In the genomic region with DNA sequence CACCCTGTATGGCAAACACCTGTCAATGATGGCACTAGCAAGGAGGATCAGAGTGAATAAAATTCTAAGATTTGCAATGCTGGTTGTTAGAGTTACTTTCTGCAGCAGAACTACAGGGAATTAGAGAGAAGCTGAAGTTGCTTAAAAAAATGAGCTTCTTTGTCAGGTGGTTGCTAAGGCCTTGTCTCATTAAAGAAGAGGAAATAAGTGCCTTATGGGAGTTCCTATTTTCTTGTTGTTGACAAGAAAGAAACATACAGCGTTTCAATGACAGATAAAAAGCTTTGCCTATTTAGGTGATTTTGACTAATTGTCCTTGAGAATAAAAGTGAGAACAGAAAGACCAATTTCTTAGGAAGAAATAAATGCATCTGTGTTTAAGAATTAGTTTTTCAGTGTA, we compare ENCODE assay signal across 24 cellular contexts.
DNase-seq lines count a peak whose midpoint lies in the region; ATAC-seq, FAIRE-seq and TF ChIP-seq lines count a peak whose summit lies in the region.
"Had no signal": no experiment of that assay in that cellular context is flagged by ENCODE, and none has a peak within 500 bp of the region (broad histone marks: within the 10 kb centered on the region; RNA-seq: fewer than 3 reads in every experiment).

No MANE protein-coding gene starts in this region.

- peak; percentile 25 for ATAC-seq in Right ventricle myocardium superior (ENCODE audit: poor library complexity)
- no peak for ATAC-seq in Right ventricle myocardium inferior
- ATAC-seq: activated T-cell treated with anti-CD3 and anti-CD28 coated beads, Interleukin-2, amount 50 U/mL, for 72 hours; mucosa of descending colon had no signal

- no peak for TF ChIP-seq RAD21 in H1 (IDR thresholded peaks at IDR 0.05 in 1 of 2, conservative IDR thresholded peaks at IDR 0.05 in 1 of 2; ENCODE audit: low read depth in 2 of 2, low read length in 2 of 2)

- H3K4ac ChIP-seq in H1 (replicated peaks; ENCODE audit: insufficient read length, low read depth, low read length), result no peak overlapping the region

- POLR2A ChIA-PET in H1 (lab: Charles Lee; ENCODE audit: partially characterized antibody), result no interaction called here

- no peaks in the 10 kb centered on the region for H3K36me3 ChIP-seq in H1 (ENCODE audit: control insufficient read depth in 2 of 4, insufficient read depth in 4 of 4, low read length in 3 of 4)
- no peaks in the 10 kb centered on the region for H3K36me3 ChIP-seq in small intestine (ENCODE audit: control insufficient read depth in 2 of 2, insufficient read depth in 2 of 2, low read length in 2 of 2)
- H3K36me3 ChIP-seq in mammary epithelial cell (ENCODE audit: insufficient read depth, low read length), result no peaks in the 10 kb centered on the region
- H3K36me3 ChIP-seq: brain microvascular endothelial cell, right atrium auricular region, tibial nerve had no signal

- H3K4me3 ChIP-seq in NB4 (ENCODE audit: low read depth, low read length), result no peak overlapping the region
- no peak overlapping the region for H3K4me3 ChIP-seq in H1 (ENCODE audit: extremely low read depth in 1 of 4, insufficient read depth in 2 of 4, low read depth in 3 of 4, low read length in 4 of 4)
- H3K4me3 ChIP-seq in small intestine (ENCODE audit: low read depth in 1 of 2, low read length in 2 of 2), result no peak overlapping the region
- no peak overlapping the region for H3K4me3 ChIP-seq in mammary epithelial cell (replicated peaks in 1 of 3; ENCODE audit: insufficient read depth in 1 of 3, low read depth in 2 of 3, low read length in 3 of 3)
- H3K4me3 ChIP-seq: mucosa of descending colon, right atrium auricular region, tibial nerve had no signal

- no peak overlapping the region for H2BK5ac ChIP-seq in H1 (ENCODE audit: low read depth, low read length)

- H3K4me1 ChIP-seq in H1 (replicated peaks in 1 of 4; ENCODE audit: control insufficient read depth in 3 of 4, insufficient read depth in 4 of 4, low read length in 3 of 4) (peaks cover 0 to 10% (median 0%) of the 10 kb centered on the region in 4 experiments; a peak in 1 of 7 replicates), small intestine (ENCODE audit: control insufficient read depth in 2 of 2, insufficient read depth in 1 of 2, low read depth in 1 of 2, low read length in 1 of 2) (no peaks in the 10 kb centered on the region), mammary epithelial cell (ENCODE audit: insufficient read depth, low read length) (no peaks in the 10 kb centered on the region)
- H3K4me1 ChIP-seq: Caco-2, parathyroid adenoma, right atrium auricular region had no signal

- no peak overlapping the region for H3K18ac ChIP-seq in H1 (ENCODE audit: extremely low read depth, low read length)

- dilution Hi-C loops in mammary epithelial cell (cut with HindIII; ENCODE audit: low sequenced_read_pairs), result loop anchor here (10.0 kb wide), 1 partner anchor 224 kb away; no protein-coding TSS in a partner anchor

- H3K9me3 ChIP-seq in H1 (ENCODE audit: insufficient read depth in 2 of 2, low read depth in 1 of 2, low read length in 1 of 2) (no peaks in the 10 kb centered on the region), small intestine (ENCODE audit: control insufficient read depth, low read depth) (no peaks in the 10 kb centered on the region), mammary epithelial cell (replicated peaks; ENCODE audit: insufficient read depth, low read length) (no peaks in the 10 kb centered on the region)
- H3K9me3 ChIP-seq: Caco-2, mucosa of descending colon, right atrium auricular region, tibial nerve had no signal

- TF ChIP-seq CTCF in NB4 (IDR thresholded peaks at IDR 0.05; ENCODE audit: low read depth, low read length) (no peak), H1 (IDR thresholded peaks at IDR 0.05; ENCODE audit: control extremely low read depth in 1 of 3, insufficient read depth in 1 of 3, low read depth in 1 of 3, low read length in 3 of 3) (no peak), D721Med (IDR thresholded peaks at IDR 0.05; ENCODE audit: insufficient read depth, missing control alignments) (no peak), mammary epithelial cell (conservative IDR thresholded peaks at IDR 0.05 in 1 of 2, IDR thresholded peaks at IDR 0.05 in 1 of 2; ENCODE audit: extremely low read depth in 1 of 2, insufficient read depth in 1 of 2, low read depth in 1 of 2, low read length in 2 of 2) (no peak)

- no peak overlapping the region for H3K14ac ChIP-seq in H1 (ENCODE audit: insufficient read length)

- H3K4me2 ChIP-seq in H1 (ENCODE audit: insufficient read depth in 1 of 2, low read depth in 2 of 2, low read length in 2 of 2) (no peak overlapping the region), mammary epithelial cell (ENCODE audit: insufficient read depth, low read depth, low read length) (no peak overlapping the region)

- no peak overlapping the region for H2BK120ac ChIP-seq in H1 (replicated peaks; ENCODE audit: low read depth, low read length)

- CTCF ChIA-PET in H1 (lab: Charles Lee; ENCODE audit: partially characterized antibody), result interaction anchor here (0.8 to 2.8 kb wide), 12 partner anchors 9 to 314 kb away, joined by 3 to 16 read pairs (median 4); no protein-coding TSS in a partner anchor
- CTCF ChIA-PET in mammary epithelial cell (lab: Charles Lee; ENCODE audit: low non-redundant PET), result interaction anchor here (0.6 kb wide), 1 partner anchor 124 kb away, joined by 6 read pairs; no protein-coding TSS in a partner anchor

- H3K27me3 ChIP-seq in H1 (replicated peaks in 1 of 4; ENCODE audit: control insufficient read depth in 3 of 4, extremely low read depth in 1 of 4, insufficient read depth in 3 of 4, low read length in 3 of 4) (no peaks in the 10 kb centered on the region), small intestine (ENCODE audit: control insufficient read depth in 2 of 2, insufficient read depth in 2 of 2, low read length in 2 of 2) (no peaks in the 10 kb centered on the region), mammary epithelial cell (ENCODE audit: insufficient read depth, low read length) (peaks cover 2% of the 10 kb centered on the region)
- H3K27me3 ChIP-seq: brain microvascular endothelial cell, right atrium auricular region, tibial nerve had no signal

- in situ Hi-C loops in mammary epithelial cell (cut with MboI; ENCODE audit: low sequenced_read_pairs in 2 of 2), result no loop called here

- no TSS peak for BruUV-seq in mammary epithelial cell (replicated peaks; lab: Mats Ljungman, UMichigan)

- 88% methylated on average over 1 of the region's 1 CpG; no CpG with 5 or more reads in 1 of the 2 experiments for WGBS in H1 (ENCODE audit: extremely low coverage in 1 of 2, insufficient coverage in 1 of 2, insufficient read length in 1 of 2, insufficient replicate concordance in 2 of 2, low coverage in 1 of 2, low lambda C conversion rate in 2 of 2, missing lambda C conversion rate in 1 of 2), 2 experiments
- WGBS in small intestine, 3 donors, result 48 to 86% (median 53%) methylated on average over 1 of the region's 1 CpG
- 100% methylated on average over 1 of the region's 1 CpG for WGBS in mammary epithelial cell (ENCODE audit: low coverage, missing lambda C conversion rate)

- no peak overlapping the region for H3K56ac ChIP-seq in H1 (replicated peaks; ENCODE audit: insufficient read length, low read depth, low read length)

- H4K20me1 ChIP-seq in H1 (replicated peaks in 1 of 2; ENCODE audit: control insufficient read depth in 1 of 2, insufficient read depth in 2 of 2, low read length in 2 of 2) (no peaks in the 10 kb centered on the region), mammary epithelial cell (ENCODE audit: insufficient read depth, low read length) (no peaks in the 10 kb centered on the region)

- H2BK20ac ChIP-seq in H1 (ENCODE audit: low read length), result no peak overlapping the region

- TF ChIP-seq POLR2A in NB4 (IDR thresholded peaks at IDR 0.05; ENCODE audit: extremely low read depth, insufficient read length) (no peak), H1 (IDR thresholded peaks at IDR 0.05; ENCODE audit: control extremely low read depth in 1 of 2, low read depth in 2 of 2, low read length in 2 of 2) (no peak)

- H4K5ac ChIP-seq in H1 (ENCODE audit: insufficient read length, low read depth, low read length), result peak overlapping the region; percentile 44

- H2BK12ac ChIP-seq in H1 (ENCODE audit: low read depth, low read length), result no peak overlapping the region

- H3K79me2 ChIP-seq in H1 (ENCODE audit: control insufficient read depth in 1 of 2, insufficient read depth in 2 of 2, low read length in 2 of 2) (no peaks in the 10 kb centered on the region), mammary epithelial cell (ENCODE audit: insufficient read depth, low read length) (no peaks in the 10 kb centered on the region)
- H3K79me2 ChIP-seq: parathyroid adenoma had no signal

- H3K9ac ChIP-seq in H1 (replicated peaks in 1 of 4; ENCODE audit: extremely low read depth in 1 of 4, low read depth in 3 of 4, low read length in 3 of 4) (no peak overlapping the region), mammary epithelial cell (ENCODE audit: insufficient read depth, low read length) (no peak overlapping the region)
- H3K9ac ChIP-seq: parathyroid adenoma had no signal

- H4K91ac ChIP-seq in H1 (replicated peaks; ENCODE audit: insufficient read length, low read length), result no peak overlapping the region

- FAIRE-seq in H1 (lab: Jason Lieb, UNC) (no peak), small intestine (lab: Jason Lieb, UNC) (no peak), D721Med (lab: Jason Lieb, UNC) (no peak)
- FAIRE-seq: GM18507 had no signal

- H3K23ac ChIP-seq in H1 (ENCODE audit: insufficient read length), result no peak overlapping the region

- no peak for TF ChIP-seq EP300 in H1 (IDR thresholded peaks at IDR 0.05; ENCODE audit: borderline replicate concordance in 1 of 2, low read depth in 2 of 2, low read length in 2 of 2)

- H2AK5ac ChIP-seq in H1 (ENCODE audit: low read depth, low read length), result no peak overlapping the region

- H2AFZ ChIP-seq in H1 (ENCODE audit: low read length) (no peak overlapping the region), mammary epithelial cell (ENCODE audit: low read depth, low read length) (no peak overlapping the region)
- H2AFZ ChIP-seq: parathyroid adenoma had no signal

- intact Hi-C loops in Right ventricle myocardium superior (cut with DNase I), result no loop called here
- intact Hi-C loops in Right ventricle myocardium inferior (cut with DNase I), result loop anchor here (5.0 to 10.0 kb wide), 2 partner anchors 222 to 376 kb away; no protein-coding TSS in a partner anchor
- intact Hi-C loops in mammary epithelial cell (cut with micrococcal nuclease), result no loop called here

- no peak overlapping the region for H4K8ac ChIP-seq in H1 (ENCODE audit: extremely low read depth, insufficient read depth, low read length)

- H3K27ac ChIP-seq in H1 (ENCODE audit: low read depth, low read length) (no peak overlapping the region), small intestine (ENCODE audit: low read depth in 1 of 2, low read length in 1 of 2) (no peak overlapping the region), mammary epithelial cell (ENCODE audit: insufficient read depth, low read depth, low read length) (no peak overlapping the region)
- H3K27ac ChIP-seq: brain microvascular endothelial cell, parathyroid adenoma, right atrium auricular region, tibial nerve had no signal

- no peaks in the 10 kb centered on the region for H3K23me2 ChIP-seq in H1 (ENCODE audit: low read depth, low read length)

- H2BK15ac ChIP-seq in H1 (ENCODE audit: low read length), result no peak overlapping the region

- H3K79me1 ChIP-seq in H1 (ENCODE audit: low read depth, low read length), result no peaks in the 10 kb centered on the region

- no peak for DNase-seq in Right ventricle myocardium superior
- DNase-seq in Right ventricle myocardium inferior (ENCODE audit: missing footprints), result no peak
- DNase-seq in NB4 (ENCODE audit: low read depth), result peak; percentile 4
- no peak for DNase-seq in H1 (ENCODE audit: low read depth in 1 of 2, low spot score in 2 of 2)
- DNase-seq in small intestine, result no peak
- no peak for DNase-seq in D721Med (ENCODE audit: insufficient read length, low spot score)
- no peak for DNase-seq in mammary epithelial cell
- no peak for DNase-seq in kidney tubule cell (ENCODE audit: low spot score)
- DNase-seq: activated CD4-positive, alpha-beta T cell treated with anti-CD3 and anti-CD28 coated beads, Interleukin-2, amount 50 U/mL, for 4 hours; activated CD4-positive, CD25-positive, alpha-beta regulatory T cell; activated naive CD4-positive, alpha-beta T cell; activated T-cell treated with anti-CD3 and anti-CD28 coated beads, Interleukin-2, amount 50 U/mL, for 72 hours; brain microvascular endothelial cell; Caco-2; DND-41; islet precursor cell; mucosa of descending colon; NCI-H1105; NCI-H1930; NCI-H2227 treated with DMSO at 0.1 percent for 48 hours had no signal
